In genomic region chr2:238635637-238636036, GRCh38 we compare ENCODE assay signal across 25 cellular contexts.
DNase-seq lines count a peak whose midpoint lies in the region; ATAC-seq, FAIRE-seq and TF ChIP-seq lines count a peak whose summit lies in the region.
"Had no signal": no experiment of that assay in that cellular context is flagged by ENCODE, and none has a peak within 500 bp of the region (broad histone marks: within the 10 kb centered on the region; RNA-seq: fewer than 3 reads in every experiment).

No MANE protein-coding gene starts in this region.

- no peaks in the 10 kb centered on the region for H3K36me3 Mint-ChIP-seq in activated T-cell treated with anti-CD3 and anti-CD28 coated beads, Interleukin-2, amount 50 U/mL, for 24 hours (ENCODE audit: low read depth)
- H3K36me3 Mint-ChIP-seq: activated naive CD8-positive, alpha-beta T cell had no signal

- ATAC-seq in K562 = no peak
- ATAC-seq: activated T-helper 17 cell treated with anti-CD3 and anti-CD28 coated beads, Interleukin-2, amount 50 U/mL, for 72 hours; gastrocnemius medialis; lower lobe of right lung had no signal

- H3K79me2 ChIP-seq in K562 (ENCODE audit: control insufficient read depth, insufficient read depth, low read length) = no peaks in the 10 kb centered on the region

- no peak for FAIRE-seq in K562 (lab: Jason Lieb, UNC)
- FAIRE-seq: GM12892, kidney had no signal

- H3K4me1 Mint-ChIP-seq in activated T-cell treated with anti-CD3 and anti-CD28 coated beads, Interleukin-2, amount 50 U/mL, for 24 hours (ENCODE audit: low read depth) = no peaks in the 10 kb centered on the region
- H3K4me1 Mint-ChIP-seq: activated T-helper 17 cell treated with anti-CD3 and anti-CD28 coated beads, Interleukin-2, amount 50 U/mL, for 72 hours had no signal

- peaks cover 8 to 78% of the 10 kb centered on the region in 2 experiments; a peak in 4 of 5 replicates for H3K27me3 ChIP-seq in K562 (ENCODE audit: control insufficient read depth in 2 of 2, insufficient read depth in 2 of 2, low read length in 2 of 2)
- H3K27me3 ChIP-seq in stomach smooth muscle (ENCODE audit: control insufficient read depth in 1 of 2, insufficient read depth in 2 of 2, low read length in 2 of 2) = no peaks in the 10 kb centered on the region
- H3K27me3 ChIP-seq in brain microvascular endothelial cell (replicated peaks) = no peaks in the 10 kb centered on the region

- H3K27ac ChIP-seq in K562 (ENCODE audit: extremely low read depth, low read depth, low read length) = no peak overlapping the region
- peak overlapping the region; percentile 49 for H3K27ac ChIP-seq in stomach smooth muscle (ENCODE audit: low read length)
- no peak overlapping the region for H3K27ac ChIP-seq in brain microvascular endothelial cell
- H3K27ac ChIP-seq: epithelial cell of prostate, gastrocnemius medialis, lower lobe of right lung, psoas muscle, RWPE1 had no signal

- no TSS peak for BruUV-seq in K562 (replicated peaks; lab: Mats Ljungman, UMichigan)

- POLR2A ChIA-PET in K562 (lab: Yijun Ruan, JAX) = no interaction called here

- TF ChIP-seq POLR2A in K562 (conservative IDR thresholded peaks at IDR 0.05) (no peak), lower leg skin (IDR thresholded peaks at IDR 0.05) (no peak)

- H3K4me1 ChIP-seq in K562 (replicated peaks in 1 of 2; ENCODE audit: control insufficient read depth in 2 of 2, insufficient read depth in 2 of 2, low read length in 2 of 2) = no peaks in the 10 kb centered on the region; a peak in 1 of 5 replicates
- peaks cover 16% of the 10 kb centered on the region for H3K4me1 ChIP-seq in stomach smooth muscle (ENCODE audit: control insufficient read depth, insufficient read depth, low read length)
- H3K4me1 ChIP-seq: BE2C, gastrocnemius medialis, lower lobe of right lung, psoas muscle had no signal

- no peak overlapping the region for H2AFZ ChIP-seq in K562 (ENCODE audit: low read depth, low read length)

- TF ChIP-seq EP300 in K562 (IDR thresholded peaks at IDR 0.05; ENCODE audit: low read length) = no peak

- peak; percentile 5 to 6 for DNase-seq in activated T-cell treated with anti-CD3 and anti-CD28 coated beads, Interleukin-2, amount 50 U/mL, for 48 hours
- no peak for DNase-seq in activated T-cell treated with anti-CD3 and anti-CD28 coated beads, Interleukin-2, amount 50 U/mL, for 24 hours
- no peak for DNase-seq in K562 (ENCODE audit: extremely low read depth in 1 of 4, low spot score in 3 of 4)
- DNase-seq in lower leg skin (ENCODE audit: low spot score in 2 of 2) = peak; percentile 7 to 42
- no peak for DNase-seq in HUDEP-2 (lab: John Stamatoyannopoulos, UW; ENCODE audit: unreplicated experiment in 76 of 76)
- no peak for DNase-seq in NCI-H2107 (lab: John Stamatoyannopoulos, UW)
- DNase-seq in brain microvascular endothelial cell = no peak
- DNase-seq: activated CD4-positive, alpha-beta T cell treated with anti-CD3 and anti-CD28 coated beads, Interleukin-2, amount 50 U/mL, for 1 hour; BE2C; COR-L47; DMS79; gastrocnemius medialis; Kasumi-1; kidney; lower lobe of right lung; NCI-H187; psoas muscle; stimulated activated CD4-positive, alpha-beta T cell treated with anti-CD3 and anti-CD28 coated beads, Interleukin-2, amount 100 ng/mL, for 24 hours had no signal

- H3K9me1 ChIP-seq in K562 (ENCODE audit: control insufficient read depth, insufficient read depth, low read length) = no peaks in the 10 kb centered on the region

- H3K9ac ChIP-seq in K562 (ENCODE audit: insufficient read depth in 1 of 2, low read depth in 2 of 2, low read length in 2 of 2) (no peak overlapping the region), stomach smooth muscle (ENCODE audit: low read length in 2 of 2) (peak overlapping the region in 1 of 2 donors; percentile 48)

- no peaks in the 10 kb centered on the region; the same call in 1 of the 2 replicates for H4K20me1 ChIP-seq in K562 (replicated peaks; ENCODE audit: control insufficient read depth, insufficient read depth, low read length)

- no peaks in the 10 kb centered on the region for H3K9me3 Mint-ChIP-seq in activated T-cell treated with anti-CD3 and anti-CD28 coated beads, Interleukin-2, amount 50 U/mL, for 24 hours
- H3K9me3 Mint-ChIP-seq: activated T-helper 17 cell treated with anti-CD3 and anti-CD28 coated beads, Interleukin-2, amount 50 U/mL, for 72 hours had no signal

- H3K4me3 ChIP-seq in K562 (no peak overlapping the region), lower leg skin (ENCODE audit: low read depth, poor library complexity, severe bottlenecking) (no peak overlapping the region), stomach smooth muscle (ENCODE audit: low read length in 2 of 2) (no peak overlapping the region), brain microvascular endothelial cell (ENCODE audit: low read depth, low read length) (no peak overlapping the region)
- H3K4me3 ChIP-seq: gastrocnemius medialis, lower lobe of right lung, psoas muscle, smooth muscle cell had no signal

- H3K4me2 ChIP-seq in K562 (ENCODE audit: insufficient read depth, low read length) = no peak overlapping the region
- H3K4me2 ChIP-seq: smooth muscle cell had no signal

- H3K36me3 ChIP-seq in K562 (ENCODE audit: control insufficient read depth, insufficient read depth, low read length) = no peaks in the 10 kb centered on the region
- no peaks in the 10 kb centered on the region for H3K36me3 ChIP-seq in stomach smooth muscle (ENCODE audit: control insufficient read depth in 2 of 2, insufficient read depth in 2 of 2, low read length in 2 of 2)
- no peaks in the 10 kb centered on the region for H3K36me3 ChIP-seq in brain microvascular endothelial cell (replicated peaks)
- H3K36me3 ChIP-seq: BE2C, gastrocnemius medialis, lower lobe of right lung had no signal

- no peak overlapping the region for H3K4me3 Mint-ChIP-seq in activated T-cell treated with anti-CD3 and anti-CD28 coated beads, Interleukin-2, amount 50 U/mL, for 24 hours
- H3K4me3 Mint-ChIP-seq: activated naive CD8-positive, alpha-beta T cell; activated T-helper 17 cell treated with anti-CD3 and anti-CD28 coated beads, Interleukin-2, amount 50 U/mL, for 72 hours had no signal

- intact Hi-C loops in K562 (cut with micrococcal nuclease) = no loop called here
- intact Hi-C loops in lower leg skin (cut with DNase I; ENCODE audit: low total_unique reads) = no loop called here

- in situ Hi-C loops in K562 (cut with MboI) = no loop called here
- in situ Hi-C loops in brain microvascular endothelial cell (cut with HindIII; ENCODE audit: low pct_ligation_motif_present, low sequenced_read_pairs) = no loop called here

- TF ChIP-seq CTCF in K562 (IDR thresholded peaks at IDR 0.05 in 2 of 3, conservative IDR thresholded peaks at IDR 0.05 in 1 of 3; ENCODE audit: insufficient read depth in 2 of 3, low read depth in 1 of 3, low read length in 3 of 3) (no peak), lower leg skin (IDR thresholded peaks at IDR 0.05) (no peak), brain microvascular endothelial cell (IDR thresholded peaks at IDR 0.05; ENCODE audit: low read depth, low read length, missing control alignments) (no peak)

- peaks cover 18% of the 10 kb centered on the region for H3K27me3 Mint-ChIP-seq in activated T-cell treated with anti-CD3 and anti-CD28 coated beads, Interleukin-2, amount 50 U/mL, for 24 hours

- 18% methylated on average over 4 of the region's 8 CpGs for WGBS in K562 (ENCODE audit: insufficient coverage, low coverage, missing lambda C conversion rate)
- 83 to 92% methylated on average over 8 of the region's 8 CpGs for WGBS in lower leg skin, 2 donors

- CTCF ChIA-PET in K562 (lab: Yijun Ruan, JAX; ENCODE audit: low intra/inter-chr PET ratio) = no interaction called here

- H3K27ac Mint-ChIP-seq in activated T-cell treated with anti-CD3 and anti-CD28 coated beads, Interleukin-2, amount 50 U/mL, for 24 hours = no peak overlapping the region
- H3K27ac Mint-ChIP-seq: activated naive CD8-positive, alpha-beta T cell; activated T-helper 17 cell treated with anti-CD3 and anti-CD28 coated beads, Interleukin-2, amount 50 U/mL, for 72 hours had no signal

- no peak for TF ChIP-seq RAD21 in K562 (CRISPR knock-in tag; conservative IDR thresholded peaks at IDR 0.05 in 1 of 2, IDR thresholded peaks at IDR 0.05 in 1 of 2)

- H3K9me3 ChIP-seq in K562 (replicated peaks; ENCODE audit: control insufficient read depth, insufficient read depth, low read depth, low read length) (no peaks in the 10 kb centered on the region), stomach smooth muscle (ENCODE audit: control insufficient read depth in 2 of 2, low read length in 2 of 2) (no peaks in the 10 kb centered on the region)
- H3K9me3 ChIP-seq: BE2C, gastrocnemius medialis, lower lobe of right lung, psoas muscle had no signal

TF ChIP-seq in K562, 482 proteins besides CTCF, POLR2A, EP300 and RAD21:
- TF ChIP-seq FOSL1 (tag; conservative IDR thresholded peaks at IDR 0.05) = peak; percentile 53; the same call in 1 of the 2 replicates
- TF ChIP-seq ZFP36 (IDR thresholded peaks at IDR 0.05; ENCODE audit: low read depth, low read length, partially characterized antibody) = no peak

Comparison
In these comparisons a context has a peak if more than half of its experiments do, and no peak if none do; other contexts are left out.
1. DNase-seq: peak in activated T-cell treated with anti-CD3 and anti-CD28 coated beads, Interleukin-2, amount 50 U/mL, for 48 hours (2 of 2) and lower leg skin (2 of 2); none in activated T-cell treated with anti-CD3 and anti-CD28 coated beads, Interleukin-2, amount 50 U/mL, for 24 hours (single experiment), K562 (0 of 4), HUDEP-2 (0 of 76), NCI-H2107 (single experiment) and brain microvascular endothelial cell (single experiment).